Comparison of ENCODE assay signal across 8 cellular contexts in the genomic region with DNA sequence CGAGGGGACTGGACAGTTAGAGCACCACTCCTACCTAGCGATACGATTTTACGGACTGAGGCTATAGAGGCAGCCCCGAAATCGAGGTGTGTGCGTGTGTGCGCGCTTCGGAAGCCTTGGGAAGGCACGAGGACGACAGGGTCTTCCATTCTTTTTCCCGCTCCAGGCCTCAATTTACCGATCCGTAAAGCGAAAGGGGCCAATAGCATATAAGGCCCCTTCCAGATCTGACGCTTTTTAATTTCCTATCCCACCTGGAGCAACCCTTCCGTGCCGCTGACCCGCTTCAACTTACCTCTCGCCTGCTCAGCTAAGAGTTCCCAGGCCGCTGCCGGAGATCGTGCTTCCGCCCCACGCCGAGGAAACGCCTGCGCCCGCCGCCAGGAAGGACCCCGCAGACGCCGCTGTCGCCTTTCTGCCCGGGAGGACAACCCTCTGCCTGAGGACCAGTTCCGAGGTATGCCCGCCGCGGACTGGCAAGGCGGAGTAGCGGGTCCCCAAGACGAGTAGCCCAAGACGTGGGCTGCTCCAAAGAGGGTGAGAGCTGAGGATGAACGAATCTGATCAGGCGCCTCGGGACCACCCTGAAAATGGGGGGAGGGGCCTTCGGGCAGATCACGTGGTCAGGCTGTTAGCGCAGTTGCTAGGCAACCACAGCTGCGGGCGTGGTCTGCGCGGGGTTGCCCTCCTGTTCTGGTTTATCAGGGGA. TPM values are rescaled to one million over a fixed set of nuclear protein-coding genes. Genes with fewer than 3 reads are reported as not detected.
DNase-seq lines count a peak whose midpoint lies in the region; ATAC-seq and TF ChIP-seq lines count a peak whose summit lies in the region.

A gene (minus strand): TSS at position 372 of the 709 bp plus-strand sequence. CDS start 4,924 bp downstream, outside the sequence.

- intact Hi-C loops in activated CD4-positive, alpha-beta T cell treated with anti-CD3 and anti-CD28 coated beads for 36 hours (cut with DNase I, micrococcal nuclease): loop anchor here (1.0 to 10.0 kb wide), 16 partner anchors 48 to 684 kb away; a partner anchor contains a TSS

- TF ChIP-seq POLR2A in GM19099 (IDR thresholded peaks at IDR 0.05; ENCODE audit: extremely low read depth, insufficient read length, low read depth): peak; percentile 89

- H3K4me1 Mint-ChIP-seq in activated CD4-positive, alpha-beta T cell treated with anti-CD3 and anti-CD28 coated beads for 36 hours: peaks cover 26% of the 10 kb centered on the region

- peak; percentile 83 for ATAC-seq in HG03432 (IDR thresholded peaks at IDR 0.05; ENCODE audit: unreplicated experiment)
- peak; percentile 94 for ATAC-seq in activated CD4-positive, alpha-beta T cell treated with anti-CD3 and anti-CD28 coated beads for 36 hours

- no peak for TF ChIP-seq CTCF in choroid plexus epithelial cell (conservative IDR thresholded peaks at IDR 0.05; ENCODE audit: low read depth, low read length)

- peaks cover 17% of the 10 kb centered on the region for H3K36me3 Mint-ChIP-seq in activated CD4-positive, alpha-beta T cell treated with anti-CD3 and anti-CD28 coated beads for 36 hours (ENCODE audit: low read depth)

- no peaks in the 10 kb centered on the region for H3K27me3 Mint-ChIP-seq in activated CD4-positive, alpha-beta T cell treated with anti-CD3 and anti-CD28 coated beads for 36 hours

- DNase-seq in AG08395 (ENCODE audit: low spot score) (peak; percentile 95), NCI-H524 (lab: John Stamatoyannopoulos, UW) (peak; percentile 73 to 91), choroid plexus epithelial cell (ENCODE audit: low read depth) (peak; percentile 90), kidney glomerular epithelial cell (lab: John Stamatoyannopoulos, UW) (peak; percentile 95)
- DNase-seq in activated CD4-positive, alpha-beta T cell treated with anti-CD3 and anti-CD28 coated beads for 36 hours: peak; percentile 95
- DNase-seq in stimulated activated CD4-positive, alpha-beta T cell treated with anti-CD3 and anti-CD28 coated beads, Interleukin-1b, Interleukin-23, amount 100 ng/mL, for 1 hour (ENCODE audit: low read depth in 2 of 2): peak; percentile 83 to 86

- peak within 1 kb of the TSS; percentile 98 for H3K4me3 Mint-ChIP-seq in activated CD4-positive, alpha-beta T cell treated with anti-CD3 and anti-CD28 coated beads for 36 hours

- no peaks in the 10 kb centered on the region for H3K9me3 Mint-ChIP-seq in activated CD4-positive, alpha-beta T cell treated with anti-CD3 and anti-CD28 coated beads for 36 hours (ENCODE audit: low read depth)

- H3K27ac Mint-ChIP-seq in activated CD4-positive, alpha-beta T cell treated with anti-CD3 and anti-CD28 coated beads for 36 hours: peak within 1 kb of the TSS; percentile 98

- POLR2A ChIA-PET in activated CD4-positive, alpha-beta T cell treated with anti-CD3 and anti-CD28 coated beads for 36 hours (lab: Charles Lee): interaction anchor here (0.5 to 1.3 kb wide), 4 partner anchors 21 to 249 kb away, joined by 3 to 4 read pairs (median 3); a partner anchor contains a TSS

- peak within 1 kb of the TSS; percentile 86 for H3K4me3 ChIP-seq in choroid plexus epithelial cell (ENCODE audit: low read depth, low read length)

- CTCF ChIA-PET in activated CD4-positive, alpha-beta T cell treated with anti-CD3 and anti-CD28 coated beads for 36 hours (lab: Charles Lee): interaction anchor here (0.7 to 2.4 kb wide), 11 partner anchors 12 to 342 kb away, joined by 3 to 7 read pairs (median 3); a partner anchor contains a TSS

RNA-seq across cellular contexts. Expression of the gene that starts here (rescaled TPM):
- 100 to 1,000 TPM; 175 to 203 TPM for total RNA-seq in activated CD4-positive, alpha-beta T cell treated with anti-CD3 and anti-CD28 coated beads for 36 hours

Comparison
In these comparisons a context has a peak if more than half of its experiments do, and no peak if none do; other contexts are left out.
1. Peak in every context shown above with its lines: DNase-seq, ATAC-seq and H3K4me3 ChIP-seq.